Comparison of ENCODE assay signal across 10 cellular contexts in genomic region chr14:31127690-31128089, GRCh38.
DNase-seq lines count a peak whose midpoint lies in the region; ATAC-seq and TF ChIP-seq lines count a peak whose summit lies in the region.
"Had no signal": no experiment of that assay in that cellular context is flagged by ENCODE, and none has a peak within 500 bp of the region (broad histone marks: within the 10 kb centered on the region; RNA-seq: fewer than 3 reads in every experiment).

No MANE protein-coding gene starts in this region.

- H3K14ac ChIP-seq in trophoblast cell (ENCODE audit: low read length): no peak overlapping the region

- H4K12ac ChIP-seq in trophoblast cell (ENCODE audit: low read depth, low read length): no peak overlapping the region

- H4K91ac ChIP-seq in trophoblast cell (ENCODE audit: low read depth, low read length): no peak overlapping the region

- intact Hi-C loops in activated T-helper 1 cell treated with anti-CD3 and anti-CD28 coated beads, Interleukin-12 subunit alpha, Interleukin-12 subunit beta, Interleukin-2, Interleukin-4 antibody, amounts not matched to agents 30 ng/mL and 10 ng/mL and 1 ng/mL, durations not matched to agents 14 hours and 24 hours and 36 hours (cut with micrococcal nuclease): loop anchor here (1.0 to 10.0 kb wide), 6 partner anchors 81 to 503 kb away; partner anchors contain the start of genes DTD2, SCFD1 and STRN3

- no peak overlapping the region for H2BK5ac ChIP-seq in trophoblast cell (ENCODE audit: low read depth, low read length, poor library complexity)

- TF ChIP-seq CTCF in neutrophil (IDR thresholded peaks at IDR 0.05): no peak

- no peak overlapping the region for H2BK120ac ChIP-seq in trophoblast cell (ENCODE audit: insufficient read depth, low read length, poor library complexity)

- no peaks in the 10 kb centered on the region for H3K79me2 ChIP-seq in trophoblast cell (ENCODE audit: control insufficient read depth, insufficient read depth, low read length, poor library complexity)

- peaks cover 3 to 13% of the 10 kb centered on the region in 2 experiments for H3K4me1 ChIP-seq in neutrophil (ENCODE audit: control insufficient read depth in 1 of 2, insufficient read depth in 1 of 2, low read depth in 1 of 2, low read length in 1 of 2)
- H3K4me1 ChIP-seq in trophoblast cell (ENCODE audit: control insufficient read depth in 1 of 2, insufficient read depth in 2 of 2, low read length in 2 of 2): no peaks in the 10 kb centered on the region

- no peaks in the 10 kb centered on the region for H3K79me1 ChIP-seq in trophoblast cell (ENCODE audit: low read length)

- H3K4me3 ChIP-seq in neutrophil (ENCODE audit: low read depth in 1 of 2, low read length in 1 of 2) (no peak overlapping the region), trophoblast cell (ENCODE audit: low read depth, low read length) (no peak overlapping the region)

- H3K9ac ChIP-seq in trophoblast cell (ENCODE audit: low read length): no peak overlapping the region

- H3K27me3 ChIP-seq in neutrophil (no peaks in the 10 kb centered on the region), trophoblast cell (ENCODE audit: insufficient read depth, low read length) (no peaks in the 10 kb centered on the region)

- peak overlapping the region; percentile 64 for H3K27ac Mint-ChIP-seq in activated T-helper 1 cell treated with anti-CD3 and anti-CD28 coated beads, Interleukin-12 subunit alpha, Interleukin-12 subunit beta, Interleukin-2, Interleukin-4 antibody, amounts not matched to agents 30 ng/mL and 10 ng/mL and 1 ng/mL, durations not matched to agents 14 hours and 24 hours and 36 hours

- H3K36me3 ChIP-seq in neutrophil (peaks cover 55% of the 10 kb centered on the region), trophoblast cell (ENCODE audit: control insufficient read depth in 1 of 2, insufficient read depth in 2 of 2, low read length in 2 of 2) (peaks cover 20 to 22% of the 10 kb centered on the region in 2 experiments)

- H3K4me1 Mint-ChIP-seq in activated T-helper 1 cell treated with anti-CD3 and anti-CD28 coated beads, Interleukin-12 subunit alpha, Interleukin-12 subunit beta, Interleukin-2, Interleukin-4 antibody, amounts not matched to agents 30 ng/mL and 10 ng/mL and 1 ng/mL, durations not matched to agents 14 hours and 24 hours and 36 hours (ENCODE audit: low read depth): peaks cover 31% of the 10 kb centered on the region

- no peaks in the 10 kb centered on the region for H3K9me3 ChIP-seq in neutrophil
- no peaks in the 10 kb centered on the region for H3K9me3 ChIP-seq in trophoblast cell (ENCODE audit: insufficient read depth, low read depth, low read length)

- H3K4ac ChIP-seq in trophoblast cell (ENCODE audit: low read depth, low read length): no peak overlapping the region

- H3K27ac ChIP-seq in neutrophil (peak overlapping the region; percentile 62), trophoblast cell (ENCODE audit: low read depth, low read length) (no peak overlapping the region)

- no peak overlapping the region for H3K4me2 ChIP-seq in trophoblast cell (ENCODE audit: low read length)

- H3K9me3 Mint-ChIP-seq in activated T-helper 1 cell treated with anti-CD3 and anti-CD28 coated beads, Interleukin-12 subunit alpha, Interleukin-12 subunit beta, Interleukin-2, Interleukin-4 antibody, amounts not matched to agents 30 ng/mL and 10 ng/mL and 1 ng/mL, durations not matched to agents 14 hours and 24 hours and 36 hours: no peaks in the 10 kb centered on the region

- no peak overlapping the region for H3K23ac ChIP-seq in trophoblast cell (ENCODE audit: low read length)

- H3K4me3 Mint-ChIP-seq in activated T-helper 1 cell treated with anti-CD3 and anti-CD28 coated beads, Interleukin-12 subunit alpha, Interleukin-12 subunit beta, Interleukin-2, Interleukin-4 antibody, amounts not matched to agents 30 ng/mL and 10 ng/mL and 1 ng/mL, durations not matched to agents 14 hours and 24 hours and 36 hours: peak overlapping the region; percentile 16

- H2AK5ac ChIP-seq in trophoblast cell (ENCODE audit: low read length): no peak overlapping the region

- H3K36me3 Mint-ChIP-seq in activated T-helper 1 cell treated with anti-CD3 and anti-CD28 coated beads, Interleukin-12 subunit alpha, Interleukin-12 subunit beta, Interleukin-2, Interleukin-4 antibody, amounts not matched to agents 30 ng/mL and 10 ng/mL and 1 ng/mL, durations not matched to agents 14 hours and 24 hours and 36 hours (ENCODE audit: low read depth): peaks cover 53% of the 10 kb centered on the region

- H3K27me3 Mint-ChIP-seq in activated T-helper 1 cell treated with anti-CD3 and anti-CD28 coated beads, Interleukin-12 subunit alpha, Interleukin-12 subunit beta, Interleukin-2, Interleukin-4 antibody, amounts not matched to agents 30 ng/mL and 10 ng/mL and 1 ng/mL, durations not matched to agents 14 hours and 24 hours and 36 hours (ENCODE audit: insufficient read depth): no peaks in the 10 kb centered on the region

- peak; percentile 53 for ATAC-seq in HG03060 (IDR thresholded peaks at IDR 0.05; ENCODE audit: low read depth, unreplicated experiment)
- no peak for ATAC-seq in HG02571 (IDR thresholded peaks at IDR 0.05; ENCODE audit: unreplicated experiment)

- no peak overlapping the region for H2AFZ ChIP-seq in trophoblast cell (ENCODE audit: insufficient read depth, low read length, poor library complexity)

- DNase-seq in activated T-cell treated with anti-CD3 and anti-CD28 coated beads for 24 hours (ENCODE audit: low read depth) (peak; percentile 4), MV-4-11 (lab: John Stamatoyannopoulos, UW) (no peak), trophoblast cell (no peak)
- no peak for DNase-seq in activated T-cell treated with anti-CD3 and anti-CD28 coated beads, Interleukin-2, amount 50 U/mL, for 1 hour
- DNase-seq in activated T-helper 1 cell treated with anti-CD3 and anti-CD28 coated beads, Interleukin-12 subunit alpha, Interleukin-12 subunit beta, Interleukin-2, Interleukin-4 antibody, amounts not matched to agents 30 ng/mL and 10 ng/mL and 1 ng/mL, durations not matched to agents 14 hours and 24 hours and 36 hours (ENCODE audit: low spot score): peak; percentile 56
- DNase-seq: activated CD4-positive, alpha-beta T cell treated with anti-CD3 and anti-CD28 coated beads, Interleukin-2, amount 50 U/mL, for 1 hour; NCI-H2029 treated with DMSO at 0.1 percent for 48 hours had no signal

- no peak overlapping the region for H3K18ac ChIP-seq in trophoblast cell (ENCODE audit: low read length)

- H2BK12ac ChIP-seq in trophoblast cell (ENCODE audit: low read length): no peak overlapping the region

- no peak overlapping the region for H4K8ac ChIP-seq in trophoblast cell (ENCODE audit: low read depth, low read length)

Comparison
In these comparisons a context has a peak if more than half of its experiments do, and no peak if none do; other contexts are left out.
1. DNase-seq: peak in activated T-cell treated with anti-CD3 and anti-CD28 coated beads for 24 hours (single experiment) and activated T-helper 1 cell treated with anti-CD3 and anti-CD28 coated beads, Interleukin-12 subunit alpha, Interleukin-12 subunit beta, Interleukin-2, Interleukin-4 antibody, amounts not matched to agents 30 ng/mL and 10 ng/mL and 1 ng/mL, durations not matched to agents 14 hours and 24 hours and 36 hours (single experiment); none in activated T-cell treated with anti-CD3 and anti-CD28 coated beads, Interleukin-2, amount 50 U/mL, for 1 hour (single experiment), MV-4-11 (single experiment) and trophoblast cell (0 of 2).